Comparison of ENCODE assay signal across 15 cellular contexts in genomic region chr16:66519482-66519881, GRCh38. TPM values are rescaled to one million over a fixed set of nuclear protein-coding genes. Genes with fewer than 3 reads are reported as not detected.
A peak's percentile ranks its signal among the peaks of the same experiment; 100 is the strongest.
DNase-seq lines count a peak whose midpoint lies in the region; ATAC-seq and TF ChIP-seq lines count a peak whose summit lies in the region.
"Had no signal": no experiment of that assay in that cellular context is flagged by ENCODE, and none has a peak within 500 bp of the region (broad histone marks: within the 10 kb centered on the region; RNA-seq: fewer than 3 reads in every experiment).

No MANE protein-coding gene starts in this region.

- H4K20me1 ChIP-seq in PC-9 (ENCODE audit: insufficient read depth), result no peaks in the 10 kb centered on the region

- H3K36me3 Mint-ChIP-seq in activated CD4-positive, alpha-beta T cell treated with anti-CD3 and anti-CD28 coated beads, Interleukin-2, amount 10 ng/mL, durations not matched to agents 7 days and 5 days (ENCODE audit: low read depth), result peaks cover 3% of the 10 kb centered on the region

- H3K9me2 ChIP-seq in PC-9 (ENCODE audit: insufficient read depth), result no peaks in the 10 kb centered on the region

- no peaks in the 10 kb centered on the region for H3K9me3 Mint-ChIP-seq in activated CD4-positive, alpha-beta T cell treated with anti-CD3 and anti-CD28 coated beads, Interleukin-2, amount 10 ng/mL, durations not matched to agents 7 days and 5 days

- H2AFZ ChIP-seq in PC-9, result no peak overlapping the region

- peaks cover 91% of the 10 kb centered on the region for H3K4me1 Mint-ChIP-seq in activated CD4-positive, alpha-beta T cell treated with anti-CD3 and anti-CD28 coated beads, Interleukin-2, amount 10 ng/mL, durations not matched to agents 7 days and 5 days

- no peak for TF ChIP-seq CTCF in lower lobe of right lung (IDR thresholded peaks at IDR 0.05)
- TF ChIP-seq CTCF in PC-9 (conservative IDR thresholded peaks at IDR 0.05), result no peak

- H3K27ac Mint-ChIP-seq in activated CD4-positive, alpha-beta T cell treated with anti-CD3 and anti-CD28 coated beads, Interleukin-2, amount 10 ng/mL, durations not matched to agents 7 days and 5 days, result peak overlapping the region; percentile 57

- H3K4me3 ChIP-seq in lower lobe of right lung, result no peak overlapping the region
- no peak overlapping the region for H3K4me3 ChIP-seq in PC-9

- CTCF ChIA-PET in activated CD4-positive, alpha-beta T cell treated with anti-CD3 and anti-CD28 coated beads, Interleukin-2, amount 10 ng/mL, durations not matched to agents 7 days and 5 days (lab: Charles Lee), result interaction anchor here (0.7 to 1.2 kb wide), 4 partner anchors 11 to 70 kb away, joined by 3 read pairs; partner anchors contain the start of gene CKLF
- CTCF ChIA-PET in PC-9 (lab: Charles Lee), result no interaction called here

- no peak for DNase-seq in activated CD4-positive, alpha-beta T cell treated with anti-CD3 and anti-CD28 coated beads, Interleukin-2, amount 10 ng/mL, durations not matched to agents 7 days and 5 days
- no peak for DNase-seq in activated CD4-positive, alpha-beta T cell treated with anti-CD3 and anti-CD28 coated beads for 48 hours
- DNase-seq in lower lobe of right lung (no peak), substantia nigra (lab: John Stamatoyannopoulos, UW) (no peak), PC-9 (no peak)
- DNase-seq: brain microvascular endothelial cell; NCI-H2107; PC-3; stimulated activated CD4-positive, alpha-beta T cell treated with anti-CD3 and anti-CD28 coated beads, Interleukin-2, amount 100 ng/mL, for 48 hours; stimulated activated naive CD8-positive, alpha-beta T cell treated with anti-CD3 and anti-CD28 coated beads, Interleukin-15, Interleukin-2, amounts not matched to agents 100 U/mL and 50 U/mL, for 24 hours; T-helper 9 cell had no signal

- H3K27ac ChIP-seq in angular gyrus (ENCODE audit: low read depth, low read length) (peak overlapping the region; percentile 68), lower lobe of right lung (peak overlapping the region; percentile 81), substantia nigra (ENCODE audit: low read depth, low read length, poor library complexity, severe bottlenecking) (peak overlapping the region; percentile 82), PC-9 (no peak overlapping the region)
- H3K27ac ChIP-seq: brain microvascular endothelial cell had no signal

- POLR2A ChIA-PET in activated CD4-positive, alpha-beta T cell treated with anti-CD3 and anti-CD28 coated beads, Interleukin-2, amount 10 ng/mL, durations not matched to agents 7 days and 5 days (lab: Charles Lee), result no interaction called here
- POLR2A ChIA-PET in PC-9 (lab: Charles Lee; ENCODE audit: unreplicated experiment), result interaction anchor here (0.6 kb wide), 1 partner anchor 22 kb away, joined by 3 read pairs; no protein-coding TSS in a partner anchor

- H3K36me3 ChIP-seq in lower lobe of right lung, result no peaks in the 10 kb centered on the region
- no peaks in the 10 kb centered on the region for H3K36me3 ChIP-seq in PC-9 (ENCODE audit: low read depth)
- H3K36me3 ChIP-seq: brain microvascular endothelial cell had no signal

- H3K4me1 ChIP-seq in lower lobe of right lung (peaks cover 93% of the 10 kb centered on the region), PC-9 (replicated peaks; ENCODE audit: insufficient read depth) (peaks cover 68% of the 10 kb centered on the region)

- no peak overlapping the region for H3K4me2 ChIP-seq in PC-9

- H3F3A ChIP-seq in PC-9 (ENCODE audit: insufficient read depth, low read depth), result peaks cover 31% of the 10 kb centered on the region

- H3K27me3 ChIP-seq in lower lobe of right lung (ENCODE audit: low read depth) (no peaks in the 10 kb centered on the region), PC-9 (ENCODE audit: insufficient read depth, low read depth) (no peaks in the 10 kb centered on the region)
- H3K27me3 ChIP-seq: brain microvascular endothelial cell had no signal

- no TSS peak for BruUV-seq in PC-9 (replicated peaks; lab: Mats Ljungman, UMichigan)

- ATAC-seq in lower lobe of right lung (no peak), HG02798 (IDR thresholded peaks at IDR 0.05; ENCODE audit: poor library complexity, unreplicated experiment) (no peak), esophagus mucosa (no peak)
- ATAC-seq: PC-3; stimulated activated naive CD8-positive, alpha-beta T cell treated with anti-CD3 and anti-CD28 coated beads, Interleukin-15, Interleukin-2, amounts not matched to agents 100 U/mL and 50 U/mL, for 24 hours had no signal

- no peaks in the 10 kb centered on the region for H3K27me3 Mint-ChIP-seq in activated CD4-positive, alpha-beta T cell treated with anti-CD3 and anti-CD28 coated beads, Interleukin-2, amount 10 ng/mL, durations not matched to agents 7 days and 5 days

- no peaks in the 10 kb centered on the region for H3K79me2 ChIP-seq in PC-9 (ENCODE audit: low read depth)

- intact Hi-C loops in lower lobe of right lung (cut with DNase I), result no loop called here
- intact Hi-C loops in PC-9 (cut with micrococcal nuclease; ENCODE audit: unreplicated experiment), result loop anchor here (10.0 kb wide), 2 partner anchors 245 to 415 kb away; partner anchors contain the start of genes CES2 and CIAO2B

- H3K9me3 ChIP-seq in lower lobe of right lung, result no peaks in the 10 kb centered on the region
- H3K9me3 ChIP-seq in PC-9 (ENCODE audit: insufficient read depth, low read depth), result no peaks in the 10 kb centered on the region

- H3K4me3 Mint-ChIP-seq in activated CD4-positive, alpha-beta T cell treated with anti-CD3 and anti-CD28 coated beads, Interleukin-2, amount 10 ng/mL, durations not matched to agents 7 days and 5 days, result no peak overlapping the region

RNA-seq across cellular contexts. Expression of gene TK2, which starts 30.4 kb away (rescaled TPM):
- total RNA-seq in activated CD4-positive, alpha-beta T cell treated with anti-CD3 and anti-CD28 coated beads, Interleukin-2, amount 10 ng/mL, durations not matched to agents 7 days and 5 days, result 1 to 10 TPM; 7.4 to 9.3 TPM
- total RNA-seq in lower lobe of right lung, result 36.2 TPM
- 20.1 and 20.9 TPM in 2 replicates for total RNA-seq in PC-9 (2021)
- 8.5 TPM for total RNA-seq in esophagus mucosa

RNA-seq across cellular contexts. Expression of gene CKLF, which starts 32.9 kb away (rescaled TPM):
- 100 to 1,000 TPM; 124 to 132 TPM for total RNA-seq in activated CD4-positive, alpha-beta T cell treated with anti-CD3 and anti-CD28 coated beads, Interleukin-2, amount 10 ng/mL, durations not matched to agents 7 days and 5 days
- total RNA-seq in lower lobe of right lung (64.9 TPM), PC-9 (2021) (77.1 and 86.4 TPM in 2 replicates), esophagus mucosa (14.2 TPM)

RNA-seq across cellular contexts. Expression of gene CMTM1, which starts 46.8 kb away (rescaled TPM):
- 10 to 100 TPM; 12.3 to 15.3 TPM for total RNA-seq in activated CD4-positive, alpha-beta T cell treated with anti-CD3 and anti-CD28 coated beads, Interleukin-2, amount 10 ng/mL, durations not matched to agents 7 days and 5 days
- total RNA-seq in lower lobe of right lung (8.1 TPM), PC-9 (2021) (6.1 and 9.4 TPM in 2 replicates), esophagus mucosa (0.60 TPM)

RNA-seq across cellular contexts. Expression of gene CMTM2, which starts 59.8 kb away (rescaled TPM):
- under 1 TPM; 0.73 to 0.97 TPM for total RNA-seq in activated CD4-positive, alpha-beta T cell treated with anti-CD3 and anti-CD28 coated beads, Interleukin-2, amount 10 ng/mL, durations not matched to agents 7 days and 5 days
- total RNA-seq in lower lobe of right lung (4.0 TPM), PC-9 (2021) (0.65 TPM in 1 of 2 replicates, not detected in the other), esophagus mucosa (not detected)
- total RNA-seq: A673, PC-3 had no signal
